ENCODE assay signal across 17 cellular contexts in the genomic region with DNA sequence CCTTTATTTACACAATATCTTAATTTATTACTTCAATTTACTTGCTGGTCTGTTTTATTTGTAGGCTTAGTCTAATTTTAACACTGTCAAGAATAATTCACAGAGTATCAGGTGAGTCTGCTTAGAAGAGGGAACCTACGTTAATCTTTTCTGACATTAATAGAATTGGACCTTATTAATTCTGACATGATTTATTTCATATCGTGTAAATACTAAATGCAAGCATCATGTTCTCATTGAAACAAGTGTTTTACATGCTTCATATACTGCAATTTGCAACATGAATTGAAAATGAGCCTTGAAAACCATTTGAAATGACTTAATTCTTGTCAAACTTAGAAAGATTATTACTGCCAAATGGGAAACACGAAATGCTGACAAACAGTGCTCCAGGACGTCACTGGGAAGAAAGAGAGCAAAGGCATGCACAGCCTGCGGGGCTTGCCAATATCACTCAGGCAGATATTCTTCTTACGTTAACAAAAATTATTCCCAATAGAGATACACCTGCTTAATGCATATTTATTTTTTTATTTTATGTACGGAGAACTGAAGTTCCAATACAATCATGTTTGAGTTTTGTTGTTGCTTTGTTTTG.
"Had no signal": no experiment of that assay in that cellular context is flagged by ENCODE, and none has a peak within 500 bp of the region (broad histone marks: within the 10 kb centered on the region; RNA-seq: fewer than 3 reads in every experiment).

No MANE protein-coding gene starts in this region.

- H3K27ac ChIP-seq: adrenal gland, coronary artery, pancreas, tibial nerve, vagina had no signal

- DNase-seq: activated CD4-positive, alpha-beta T cell treated with anti-CD3 and anti-CD28 coated beads for 48 hours; activated CD8-positive, alpha-beta memory T cell treated with anti-CD3 and anti-CD28 coated beads for 24 hours; activated naive CD4-positive, alpha-beta T cell treated with anti-CD3 and anti-CD28 coated beads for 36 hours; adrenal gland; central memory CD4-positive, alpha-beta T cell; effector CD8-positive, alpha-beta T cell; pancreas; retina; T-helper 17 cell had no signal

- H3K9me3 ChIP-seq: adrenal gland, pancreas, vagina had no signal

- H3K27me3 ChIP-seq: adrenal gland, tibial nerve, vagina had no signal

- H3K36me3 ChIP-seq: adrenal gland, pancreas, tibial nerve, vagina had no signal

- H3K4me3 ChIP-seq: adrenal gland, coronary artery, pancreas, smooth muscle cell, tibial nerve, vagina had no signal

- H3K4me1 ChIP-seq: adrenal gland, pancreas, tibial nerve had no signal

- H3K4me2 ChIP-seq: smooth muscle cell had no signal

- ATAC-seq: activated T-helper 17 cell treated with anti-CD3 and anti-CD28 coated beads, Interleukin-2, amount 50 U/mL, for 72 hours; left lobe of liver; pancreas; stimulated activated effector memory CD8-positive, alpha-beta T cell treated with anti-CD3 and anti-CD28 coated beads, Interleukin-12 subunit alpha, Interleukin-12 subunit beta, amount 100 ng/mL, for 72 hours; T-helper 17 cell; WTC11 had no signal
